ENCODE assay signal across 8 cellular contexts in genomic region chr5:141094481-141095262, GRCh38. TPM values are rescaled to one million over a fixed set of nuclear protein-coding genes. Genes with fewer than 3 reads are reported as not detected.
A peak's percentile ranks its signal among the peaks of the same experiment; 100 is the strongest.
DNase-seq lines count a peak whose midpoint lies in the region.

TSS of gene PCDHB2 (plus strand) at chr5:141094615. CDS start at chr5:141094791, 176 bp downstream.

- in situ Hi-C loops in T47D (cut with HindIII; ENCODE audit: low pct_unique_long_range_greater_than_20kb, low sequenced_read_pairs): no loop called here

- no peak within 1 kb of the TSS for H3K27ac ChIP-seq in urinary bladder (ENCODE audit: low read depth)

- 13% methylated on average over 29 of the region's 29 CpGs for WGBS in urinary bladder

- no peaks in the 10 kb centered on the region for H3K4me1 ChIP-seq in urinary bladder (ENCODE audit: insufficient read depth)

- peak; percentile 8 for DNase-seq in GM04504 (ENCODE audit: low read depth)
- peak; percentile 11 for DNase-seq in NCI-H460 (ENCODE audit: extremely low read depth, low read depth)
- peak; percentile 61 to 92 for DNase-seq in T47D (ENCODE audit: low read depth in 1 of 2, low spot score in 1 of 2)
- DNase-seq in kidney glomerular epithelial cell (lab: John Stamatoyannopoulos, UW): peak; percentile 52
- no peak for DNase-seq in NCI-H2196 treated with DMSO at 0.1 percent for 48 hours (lab: John Stamatoyannopoulos, UW; ENCODE audit: unreplicated experiment)
- no peak for DNase-seq in NCI-H2196 (lab: John Stamatoyannopoulos, UW; ENCODE audit: unreplicated experiment)
- no peak for DNase-seq in NCI-H345 (lab: John Stamatoyannopoulos, UW)

- H3K36me3 ChIP-seq in urinary bladder (ENCODE audit: insufficient read depth): no peaks in the 10 kb centered on the region

- H3K4me3 ChIP-seq in urinary bladder (ENCODE audit: low read depth, low read length): peak within 1 kb of the TSS; percentile 30

RNA-seq across cellular contexts. Expression of gene PCDHB2, which starts in this region (rescaled TPM):
- 0.29 and 0.52 TPM in 2 replicates for total RNA-seq in NCI-H460 (2014; rRNA removed; shearing (Covaris generic))
- 0.08 and 0.56 TPM in 2 replicates for polyA plus RNA-seq in NCI-H460 (2014; cell fraction: nucleus; rRNA removed)
- total RNA-seq in urinary bladder: 3.4 TPM
- polyA plus RNA-seq in urinary bladder: 3.4 TPM

Comparison
In these comparisons a context has a peak if more than half of its experiments do, and no peak if none do; other contexts are left out.
1. Peak in DNase-seq in NCI-H460; RNA of the gene not detected or under 1 TPM.
2. DNase-seq: peak in GM04504 (single experiment), T47D (2 of 2) and kidney glomerular epithelial cell (single experiment); none in NCI-H2196 treated with DMSO at 0.1 percent for 48 hours (single experiment), NCI-H2196 (single experiment) and NCI-H345 (single experiment).